ENCODE assay signal across 8 cellular contexts in the genomic region with DNA sequence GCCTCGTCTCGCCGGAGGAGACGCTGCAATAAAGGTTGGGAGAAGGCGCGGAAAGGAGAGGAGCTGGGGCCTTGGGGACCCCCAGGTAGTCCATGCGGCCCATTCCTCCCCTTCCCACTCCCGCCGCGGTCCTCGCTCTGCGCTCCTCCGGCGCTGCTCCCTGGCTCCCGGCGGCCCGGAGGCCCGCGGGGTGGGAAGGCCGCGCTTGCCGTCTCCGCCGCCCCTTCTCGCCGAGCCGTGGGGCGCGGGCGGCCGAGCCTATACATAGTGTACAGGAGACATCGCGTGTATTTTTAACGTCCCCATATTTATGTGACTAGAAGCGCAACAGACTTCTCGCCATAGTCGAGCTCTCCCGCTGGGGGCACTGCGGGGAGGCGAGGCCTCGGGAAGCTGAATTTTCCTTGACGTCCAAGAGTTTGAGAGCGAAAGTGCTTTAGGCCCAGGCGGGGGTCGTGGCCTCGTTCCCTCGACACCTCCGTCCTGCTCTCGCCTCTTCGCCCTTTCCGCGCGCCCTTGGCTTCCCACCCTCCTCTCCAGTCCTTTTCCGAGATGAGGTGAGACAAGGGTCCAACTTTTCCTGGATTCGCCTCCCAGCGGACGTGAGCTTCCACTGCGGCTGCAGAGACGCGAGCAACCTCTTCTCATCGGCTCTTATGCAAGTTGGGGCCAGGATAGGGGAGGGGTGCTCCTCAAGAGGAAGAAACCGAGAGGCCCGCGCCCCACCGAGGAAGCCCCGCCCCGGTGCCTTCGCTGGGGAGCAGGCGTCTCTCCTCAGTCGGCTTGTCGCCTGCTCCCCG. TPM values are rescaled to one million over a fixed set of nuclear protein-coding genes. Genes with fewer than 3 reads are reported as not detected.
A peak's percentile ranks its signal among the peaks of the same experiment; 100 is the strongest.
DNase-seq lines count a peak whose midpoint lies in the region; ATAC-seq and TF ChIP-seq lines count a peak whose summit lies in the region.

No MANE protein-coding gene starts in this region.

- peaks cover 17% of the 10 kb centered on the region for H3K4me1 Mint-ChIP-seq in neural crest cell
- peaks cover 26% of the 10 kb centered on the region for H3K4me1 Mint-ChIP-seq in activated T-helper 17 cell treated with anti-CD3 and anti-CD28 coated beads, Interleukin-2, amount 50 U/mL, for 72 hours

- TF ChIP-seq CTCF in fibroblast of the aortic adventitia (IDR thresholded peaks at IDR 0.05; ENCODE audit: insufficient read depth, low read length) (peak; percentile 48), neural crest cell (conservative IDR thresholded peaks at IDR 0.05) (peak; percentile 61), PC-9 (conservative IDR thresholded peaks at IDR 0.05) (no peak)

- CTCF ChIA-PET in PC-9 (lab: Charles Lee): no interaction called here

- no peak for ATAC-seq in activated T-helper 17 cell treated with anti-CD3 and anti-CD28 coated beads, Interleukin-2, amount 50 U/mL, for 72 hours (replicated peaks)
- ATAC-seq in GM19452 (IDR thresholded peaks at IDR 0.05; ENCODE audit: unreplicated experiment): no peak

- DNase-seq in DMS153 treated with DMSO at 0.1 percent for 48 hours (lab: John Stamatoyannopoulos, UW; ENCODE audit: unreplicated experiment) (peak; percentile 39), SK-N-MC (ENCODE audit: low read depth, low spot score) (peak; percentile 34), fibroblast of the aortic adventitia (ENCODE audit: low read depth) (peak; percentile 34), neural crest cell (ENCODE audit: low read depth, low spot score) (peak; percentile 45), NCI-H2107 (lab: John Stamatoyannopoulos, UW) (no peak), PC-9 (no peak)

- peaks cover 4% of the 10 kb centered on the region for H4K20me1 ChIP-seq in PC-9 (ENCODE audit: insufficient read depth)

- no peaks in the 10 kb centered on the region for H3K27me3 ChIP-seq in PC-9 (ENCODE audit: insufficient read depth, low read depth)

- H3K9me2 ChIP-seq in PC-9 (ENCODE audit: insufficient read depth): no peaks in the 10 kb centered on the region

- no peaks in the 10 kb centered on the region for H3K4me1 ChIP-seq in PC-9 (replicated peaks; ENCODE audit: insufficient read depth)

- no TSS peak for BruUV-seq in PC-9 (replicated peaks; lab: Mats Ljungman, UMichigan)

- H3K27ac ChIP-seq in SK-N-MC (no peak overlapping the region), PC-9 (no peak overlapping the region)

- POLR2A ChIA-PET in PC-9 (lab: Charles Lee; ENCODE audit: unreplicated experiment): interaction anchor here (0.6 kb wide), 1 partner anchor 15 kb away, joined by 5 read pairs; no protein-coding TSS in a partner anchor

- H3F3A ChIP-seq in PC-9 (ENCODE audit: insufficient read depth, low read depth): peaks cover 8% of the 10 kb centered on the region; the same call in 1 of the 2 replicates

- H3K4me3 ChIP-seq in SK-N-MC: peak overlapping the region; percentile 58
- peak overlapping the region; percentile 54 for H3K4me3 ChIP-seq in fibroblast of the aortic adventitia (ENCODE audit: low read depth, low read length)
- H3K4me3 ChIP-seq in PC-9: no peak overlapping the region

- no peak overlapping the region for H2AFZ ChIP-seq in PC-9

- H3K27me3 Mint-ChIP-seq in neural crest cell (ENCODE audit: low read depth): peaks cover 70% of the 10 kb centered on the region
- H3K27me3 Mint-ChIP-seq in activated T-helper 17 cell treated with anti-CD3 and anti-CD28 coated beads, Interleukin-2, amount 50 U/mL, for 72 hours: peaks cover 4% of the 10 kb centered on the region

- H3K4me3 Mint-ChIP-seq in neural crest cell: peak overlapping the region; percentile 72
- no peak overlapping the region for H3K4me3 Mint-ChIP-seq in activated T-helper 17 cell treated with anti-CD3 and anti-CD28 coated beads, Interleukin-2, amount 50 U/mL, for 72 hours

- peaks cover 26% of the 10 kb centered on the region for H3K36me3 Mint-ChIP-seq in neural crest cell (ENCODE audit: low read depth)
- peaks cover 38% of the 10 kb centered on the region for H3K36me3 Mint-ChIP-seq in activated T-helper 17 cell treated with anti-CD3 and anti-CD28 coated beads, Interleukin-2, amount 50 U/mL, for 72 hours (ENCODE audit: low read depth)

- no peaks in the 10 kb centered on the region for H3K9me3 Mint-ChIP-seq in neural crest cell
- no peaks in the 10 kb centered on the region for H3K9me3 Mint-ChIP-seq in activated T-helper 17 cell treated with anti-CD3 and anti-CD28 coated beads, Interleukin-2, amount 50 U/mL, for 72 hours

- no peak overlapping the region for H3K4me2 ChIP-seq in PC-9

- H3K9ac ChIP-seq in SK-N-MC (ENCODE audit: insufficient read length): no peak overlapping the region

- no peaks in the 10 kb centered on the region for H3K9me3 ChIP-seq in SK-N-MC (ENCODE audit: low read depth, low read length)
- no peaks in the 10 kb centered on the region for H3K9me3 ChIP-seq in PC-9 (ENCODE audit: insufficient read depth, low read depth)

- H3K79me2 ChIP-seq in PC-9 (ENCODE audit: low read depth): no peaks in the 10 kb centered on the region

- H3K36me3 ChIP-seq in SK-N-MC (ENCODE audit: insufficient read depth, low read length): peaks cover 22% of the 10 kb centered on the region
- H3K36me3 ChIP-seq in PC-9 (ENCODE audit: low read depth): 0 out of 2 replicates have a peak, but pooled peaks cover 6% of the 10 kb centered on the region

- no peak overlapping the region for H3K27ac Mint-ChIP-seq in neural crest cell (ENCODE audit: unreplicated experiment)
- no peak overlapping the region for H3K27ac Mint-ChIP-seq in activated T-helper 17 cell treated with anti-CD3 and anti-CD28 coated beads, Interleukin-2, amount 50 U/mL, for 72 hours

- intact Hi-C loops in PC-9 (cut with micrococcal nuclease; ENCODE audit: unreplicated experiment): no loop called here

RNA-seq across cellular contexts. Expression of a gene that starts 29.0 kb away (rescaled TPM):
- total RNA-seq in fibroblast of the aortic adventitia (ENCODE audit: low replicate concordance) (not detected in 2 replicates), neural crest cell (9.6 and 10.0 TPM in 2 replicates), PC-9 (2021) (6.0 and 8.7 TPM in 2 replicates)
- total RNA-seq in activated T-helper 17 cell treated with anti-CD3 and anti-CD28 coated beads, Interleukin-2, amount 50 U/mL, for 72 hours: under 1 TPM in 1 of 2 donors, not detected in 1; 0.61 TPM

RNA-seq across cellular contexts. Expression of a gene that starts 31.7 kb away (rescaled TPM):
- total RNA-seq in fibroblast of the aortic adventitia (ENCODE audit: low replicate concordance) (11.9 and 24.0 TPM in 2 replicates), neural crest cell (65.6 and 69.5 TPM in 2 replicates), PC-9 (2021) (15.8 and 28.1 TPM in 2 replicates)
- total RNA-seq in activated T-helper 17 cell treated with anti-CD3 and anti-CD28 coated beads, Interleukin-2, amount 50 U/mL, for 72 hours: 10 to 100 TPM; 16.4 to 31.6 TPM

RNA-seq across cellular contexts. Expression of a gene that starts 49.3 kb away (rescaled TPM):
- total RNA-seq in fibroblast of the aortic adventitia (ENCODE audit: low replicate concordance): not detected in 2 replicates
- not detected in 2 replicates for total RNA-seq in neural crest cell
- not detected for total RNA-seq in activated T-helper 17 cell treated with anti-CD3 and anti-CD28 coated beads, Interleukin-2, amount 50 U/mL, for 72 hours
- total RNA-seq in PC-9 (2021): not detected in 2 replicates

Comparison
In these comparisons a context has a peak if more than half of its experiments do, and no peak if none do; other contexts are left out.
1. DNase-seq: peak in DMS153 treated with DMSO at 0.1 percent for 48 hours (single experiment), SK-N-MC (single experiment), fibroblast of the aortic adventitia (single experiment) and neural crest cell (single experiment); none in NCI-H2107 (single experiment) and PC-9 (0 of 2).